ENCODE assay signal across 9 cellular contexts in genomic region chr1:182029002-182029378, GRCh38. TPM values are rescaled to one million over a fixed set of nuclear protein-coding genes. Genes with fewer than 3 reads are reported as not detected.
DNase-seq lines count a peak whose midpoint lies in the region; ATAC-seq and TF ChIP-seq lines count a peak whose summit lies in the region.
"Had no signal": no experiment of that assay in that cellular context is flagged by ENCODE, and none has a peak within 500 bp of the region (broad histone marks: within the 10 kb centered on the region; RNA-seq: fewer than 3 reads in every experiment).

No MANE protein-coding gene starts in this region.

- dilution Hi-C loops in mammary epithelial cell (cut with HindIII; ENCODE audit: low sequenced_read_pairs): no loop called here

- no peak for ATAC-seq in Right ventricle myocardium inferior
- ATAC-seq in HG02973 (IDR thresholded peaks at IDR 0.05; ENCODE audit: unreplicated experiment): no peak
- no peak for ATAC-seq in GM18520 (IDR thresholded peaks at IDR 0.05; ENCODE audit: unreplicated experiment)
- no peak for ATAC-seq in HG03108 (IDR thresholded peaks at IDR 0.05; ENCODE audit: unreplicated experiment)

- H3K4me1 ChIP-seq in right atrium auricular region: peaks cover 0 to 12% of the 10 kb centered on the region in 2 donors
- no peaks in the 10 kb centered on the region for H3K4me1 ChIP-seq in mammary epithelial cell (ENCODE audit: insufficient read depth, low read length)
- H3K4me1 ChIP-seq in mucosa of rectum (ENCODE audit: control insufficient read depth in 2 of 2, insufficient read depth in 2 of 2, low read length in 2 of 2): peaks cover 5 to 11% of the 10 kb centered on the region in 2 donors

- peak overlapping the region; percentile 90 for H2AFZ ChIP-seq in mammary epithelial cell (ENCODE audit: low read depth, low read length)

- H3K9ac ChIP-seq in mammary epithelial cell (ENCODE audit: insufficient read depth, low read length) (peak overlapping the region; percentile 39), mucosa of rectum (ENCODE audit: low read depth in 1 of 2, low read length in 2 of 2) (peak overlapping the region; percentile 70 to 71)

- TF ChIP-seq CTCF in right atrium auricular region (IDR thresholded peaks at IDR 0.05): no peak
- TF ChIP-seq CTCF in mammary epithelial cell (conservative IDR thresholded peaks at IDR 0.05 in 1 of 2, IDR thresholded peaks at IDR 0.05 in 1 of 2; ENCODE audit: extremely low read depth in 1 of 2, insufficient read depth in 1 of 2, low read depth in 1 of 2, low read length in 2 of 2): no peak

- H3K9me3 ChIP-seq in right atrium auricular region (no peaks in the 10 kb centered on the region), mammary epithelial cell (replicated peaks; ENCODE audit: insufficient read depth, low read length) (no peaks in the 10 kb centered on the region), mucosa of rectum (ENCODE audit: control insufficient read depth in 2 of 2, low read length in 2 of 2) (no peaks in the 10 kb centered on the region)

- DNase-seq in right atrium auricular region (ENCODE audit: low spot score) (no peak), Right ventricle myocardium inferior (ENCODE audit: missing footprints) (no peak), mammary epithelial cell (no peak), DMS153 (lab: John Stamatoyannopoulos, UW) (no peak)

- H3K27ac ChIP-seq in right atrium auricular region: peak overlapping the region; percentile 77 to 86
- peak overlapping the region; percentile 42 for H3K27ac ChIP-seq in mammary epithelial cell (ENCODE audit: insufficient read depth, low read depth, low read length)
- peak overlapping the region; percentile 85 to 86 for H3K27ac ChIP-seq in mucosa of rectum (ENCODE audit: low read depth in 2 of 2, low read length in 2 of 2)

- no peaks in the 10 kb centered on the region for H3K36me3 ChIP-seq in right atrium auricular region
- H3K36me3 ChIP-seq in mammary epithelial cell (ENCODE audit: insufficient read depth, low read length): no peaks in the 10 kb centered on the region
- no peaks in the 10 kb centered on the region for H3K36me3 ChIP-seq in mucosa of rectum (ENCODE audit: control insufficient read depth in 2 of 2, insufficient read depth in 2 of 2, low read length in 2 of 2)

- CTCF ChIA-PET in mammary epithelial cell (lab: Charles Lee; ENCODE audit: low non-redundant PET): interaction anchor here (0.6 to 1.0 kb wide), 2 partner anchors 26 to 1860 kb away, joined by 3 to 4 read pairs; no protein-coding TSS in a partner anchor

- no peaks in the 10 kb centered on the region for H4K20me1 ChIP-seq in mammary epithelial cell (ENCODE audit: insufficient read depth, low read length)

- no peaks in the 10 kb centered on the region for H3K79me2 ChIP-seq in mammary epithelial cell (ENCODE audit: insufficient read depth, low read length)

- 5% methylated on average over 2 of the region's 2 CpGs for WGBS in mammary epithelial cell (ENCODE audit: low coverage, missing lambda C conversion rate)

- peak overlapping the region; percentile 74 for H3K4me2 ChIP-seq in mammary epithelial cell (ENCODE audit: insufficient read depth, low read depth, low read length)

- in situ Hi-C loops in mammary epithelial cell (cut with MboI; ENCODE audit: low sequenced_read_pairs in 2 of 2): no loop called here

- H3K4me3 ChIP-seq in right atrium auricular region (peak overlapping the region; percentile 64 to 83), mammary epithelial cell (replicated peaks in 1 of 3; ENCODE audit: insufficient read depth in 1 of 3, low read depth in 2 of 3, low read length in 3 of 3) (peak overlapping the region; percentile 54 to 77 (median 60)), mucosa of rectum (ENCODE audit: low read length in 2 of 2) (peak overlapping the region; percentile 78 to 85)

- H3K27me3 ChIP-seq in right atrium auricular region: no peaks in the 10 kb centered on the region
- no peaks in the 10 kb centered on the region for H3K27me3 ChIP-seq in mammary epithelial cell (ENCODE audit: insufficient read depth, low read length)
- H3K27me3 ChIP-seq in mucosa of rectum (ENCODE audit: control insufficient read depth in 2 of 2, insufficient read depth in 2 of 2, low read length in 2 of 2): no peaks in the 10 kb centered on the region

- intact Hi-C loops in Right ventricle myocardium inferior (cut with DNase I) (no loop called here), mammary epithelial cell (cut with micrococcal nuclease) (no loop called here)

- TSS peak; percentile 52 for BruUV-seq in mammary epithelial cell (replicated peaks; lab: Mats Ljungman, UMichigan)

RNA-seq across cellular contexts. Expression of gene ZNF648, which starts 32.5 kb away (rescaled TPM):
- total RNA-seq in right atrium auricular region (not detected), Right ventricle myocardium inferior (not detected), mammary epithelial cell (1 to 10 TPM in 1 of 2 donors, under 1 TPM in 1; 0.07 to 1.3 TPM)
- polyA plus RNA-seq in mammary epithelial cell: 0.02 TPM
- 1.0 TPM for polyA minus RNA-seq in mammary epithelial cell
- total RNA-seq: glomerular endothelial cell had no signal
